ENCODE assay signal across 2 cellular contexts in genomic region chr12:107328442-107329133, GRCh38.
A peak's percentile ranks its signal among the peaks of the same experiment; 100 is the strongest.
TF ChIP-seq lines count a peak whose summit lies in the region.

No MANE protein-coding gene starts in this region.

TF ChIP-seq in IMR-90, 13 proteins besides CTCF, POLR2A, EP300 and RAD21:
- TF ChIP-seq MAZ (IDR thresholded peaks at IDR 0.05; ENCODE audit: borderline replicate concordance, low read depth, low read length) (0 out of 2 replicates have a peak, but pooled peaks have one; percentile 6), FOS (IDR thresholded peaks at IDR 0.05; ENCODE audit: low read depth, low read length) (no peak)

TF ChIP-seq in HepG2, 621 proteins besides CTCF, POLR2A, EP300 and RAD21 (continued from another document):
- no peak for TF ChIP-seq GMEB1 (CRISPR knock-in tag; IDR thresholded peaks at IDR 0.05; ENCODE audit: borderline replicate concordance)
- TF ChIP-seq GFI1 (CRISPR knock-in tag; IDR thresholded peaks at IDR 0.05; ENCODE audit: borderline replicate concordance): no peak
